26 cellular contexts compared by ENCODE assay signal in the genomic region with DNA sequence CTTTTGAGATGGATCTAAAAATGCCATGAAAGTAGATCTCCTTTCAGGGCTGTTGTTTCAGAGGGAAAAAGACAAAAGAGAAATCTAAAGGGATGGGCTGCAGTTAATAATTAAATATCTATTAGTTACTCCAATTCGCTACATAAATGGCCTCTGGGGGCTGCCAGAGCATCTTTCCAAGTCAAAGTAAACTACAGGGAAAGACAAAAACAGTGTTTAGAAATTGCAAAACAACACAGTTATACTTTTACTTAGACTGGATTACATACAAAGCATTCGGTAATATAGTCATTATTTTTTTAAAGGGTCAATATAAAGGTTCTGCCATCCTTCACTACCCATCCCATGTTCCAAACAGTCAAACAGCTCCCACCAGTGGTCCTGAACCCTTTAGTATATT.
"Had no signal": no experiment of that assay in that cellular context is flagged by ENCODE, and none has a peak within 500 bp of the region (broad histone marks: within the 10 kb centered on the region; RNA-seq: fewer than 3 reads in every experiment).

No MANE protein-coding gene starts in this region.

- ATAC-seq: activated CD4-positive, CD25-positive, alpha-beta regulatory T cell treated with anti-CD3 and anti-CD28 coated beads, Interleukin-2, amount 50 U/mL, for 24 hours; activated CD8-positive, alpha-beta T cell treated with anti-CD3 and anti-CD28 coated beads for 36 hours; activated T-cell treated with anti-CD3 and anti-CD28 coated beads, Interleukin-2, amount 50 U/mL, for 4 hours; activated T-helper 17 cell treated with anti-CD3 and anti-CD28 coated beads, Interleukin-2, amount 50 U/mL, for 72 hours; esophagus mucosa; T-helper 17 cell had no signal

- H3K27ac Mint-ChIP-seq: activated B cell treated with CpG ODN at 0.5 μM for 24 hours; activated CD8-positive, alpha-beta T cell treated with anti-CD3 and anti-CD28 coated beads for 36 hours; activated naive CD8-positive, alpha-beta T cell; activated T-helper 17 cell treated with anti-CD3 and anti-CD28 coated beads, Interleukin-2, amount 50 U/mL, for 72 hours; endodermal cell; T-helper 17 cell; T-helper 2 cell treated with Interferon-gamma antibody and Interleukin-4, amounts not matched to agents 5 μg/mL and 100 μg/mL, for 36 hours had no signal

- H3K4me1 Mint-ChIP-seq: activated T-helper 17 cell treated with anti-CD3 and anti-CD28 coated beads, Interleukin-2, amount 50 U/mL, for 72 hours; T-helper 17 cell had no signal

- H3K9me3 Mint-ChIP-seq: activated B cell treated with CpG ODN at 0.5 μM for 24 hours; activated CD8-positive, alpha-beta T cell treated with anti-CD3 and anti-CD28 coated beads for 36 hours; activated T-cell treated with anti-CD3 and anti-CD28 coated beads, Interleukin-2, amount 50 U/mL, for 4 hours; activated T-helper 17 cell treated with anti-CD3 and anti-CD28 coated beads, Interleukin-2, amount 50 U/mL, for 72 hours; endodermal cell; T-helper 2 cell treated with Interferon-gamma antibody and Interleukin-4, amounts not matched to agents 5 μg/mL and 100 μg/mL, for 36 hours had no signal

- H3K4me3 Mint-ChIP-seq: activated B cell treated with CpG ODN at 0.5 μM for 24 hours; activated CD8-positive, alpha-beta T cell treated with anti-CD3 and anti-CD28 coated beads for 36 hours; activated naive CD8-positive, alpha-beta T cell; activated T-cell treated with anti-CD3 and anti-CD28 coated beads, Interleukin-2, amount 50 U/mL, for 4 hours; activated T-helper 17 cell treated with anti-CD3 and anti-CD28 coated beads, Interleukin-2, amount 50 U/mL, for 72 hours; endodermal cell; T-helper 17 cell; T-helper 2 cell treated with Interferon-gamma antibody and Interleukin-4, amounts not matched to agents 5 μg/mL and 100 μg/mL, for 36 hours had no signal

- DNase-seq: activated B cell treated with CpG ODN at 0.5 μM for 24 hours; activated CD4-positive, alpha-beta T cell treated with anti-CD3 and anti-CD28 coated beads for 48 hours; activated CD4-positive, alpha-beta T cell treated with anti-CD3 and anti-CD28 coated beads, Interleukin-2, amount 50 U/mL, for 1 hour; activated CD4-positive, alpha-beta T cell treated with anti-CD3 and anti-CD28 coated beads, Interleukin-2, amount 50 U/mL, for 48 hours; activated CD8-positive, alpha-beta memory T cell treated with anti-CD3 and anti-CD28 coated beads for 24 hours; activated CD8-positive, alpha-beta T cell treated with anti-CD3 and anti-CD28 coated beads for 36 hours; activated effector memory CD4-positive, alpha-beta T cell treated with Interleukin-2 at 50 U/mL for 16 hours; activated gamma-delta T cell treated with Interleukin-2 at 50 U/mL for 16 hours; activated naive CD4-positive, alpha-beta T cell treated with anti-CD3 and anti-CD28 coated beads, Interleukin-2, amount 50 U/mL, for 16 hours; activated naive CD4-positive, alpha-beta T cell treated with Interleukin-2 at 50 U/mL for 16 hours; activated T-cell treated with anti-CD3 and anti-CD28 coated beads, Interleukin-2, amount 50 U/mL, for 4 hours; amniotic stem cell; anterior cingulate cortex; central memory CD4-positive, alpha-beta T cell; colonic mucosa; effector memory CD4-positive, alpha-beta T cell; endodermal cell; T-helper 1 cell; T-helper 17 cell; T1000; WERI-Rb-1 had no signal

- H3K27me3 Mint-ChIP-seq: activated B cell treated with CpG ODN at 0.5 μM for 24 hours; activated CD8-positive, alpha-beta T cell treated with anti-CD3 and anti-CD28 coated beads for 36 hours; activated naive CD8-positive, alpha-beta T cell; activated T-helper 17 cell treated with anti-CD3 and anti-CD28 coated beads, Interleukin-2, amount 50 U/mL, for 72 hours; T-helper 17 cell had no signal

- H3K36me3 Mint-ChIP-seq: activated naive CD8-positive, alpha-beta T cell had no signal
